Comparison of ENCODE assay signal across 12 cellular contexts in the genomic region with DNA sequence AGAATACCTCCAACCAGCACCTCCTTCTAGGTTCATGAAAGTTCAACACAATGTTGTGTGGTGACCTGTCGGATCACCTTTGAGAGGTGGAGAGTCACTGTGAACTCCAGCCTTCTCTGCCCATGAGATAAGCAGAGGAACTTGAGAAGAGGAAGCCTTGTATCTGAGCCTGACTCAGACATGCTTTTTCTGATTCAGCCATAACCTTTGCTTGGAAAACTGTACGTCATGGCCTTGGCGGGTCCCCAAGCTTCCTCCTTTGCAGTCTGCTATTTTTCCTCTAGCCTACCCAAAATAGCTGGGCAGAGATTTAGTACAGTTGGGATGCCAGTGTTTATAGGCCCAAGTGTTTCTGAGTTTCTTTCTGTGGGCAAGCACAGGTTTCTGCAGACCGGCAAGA.
A peak's percentile ranks its signal among the peaks of the same experiment; 100 is the strongest.
DNase-seq lines count a peak whose midpoint lies in the region; ATAC-seq and TF ChIP-seq lines count a peak whose summit lies in the region.
"Had no signal": no experiment of that assay in that cellular context is flagged by ENCODE, and none has a peak within 500 bp of the region (broad histone marks: within the 10 kb centered on the region; RNA-seq: fewer than 3 reads in every experiment).

No MANE protein-coding gene starts in this region.

- TF ChIP-seq CTCF in heart left ventricle (IDR thresholded peaks at IDR 0.05), result no peak

- ATAC-seq in heart left ventricle, result peak; percentile 58 to 95 (median 88)
- ATAC-seq in HG03175 (IDR thresholded peaks at IDR 0.05; ENCODE audit: unreplicated experiment), result no peak
- ATAC-seq: stimulated activated memory B cell treated with anti-CD40 and anti-IgM and Interleukin-4, amounts not matched to agents 10 μg/mL and 1 μg/mL and 100 μg/mL, for 72 hours had no signal

- no peaks in the 10 kb centered on the region for H3K36me3 ChIP-seq in heart left ventricle
- H3K36me3 ChIP-seq: BLaER1 had no signal

- DNase-seq in Daoy (ENCODE audit: low read depth), result peak; percentile 68
- peak; percentile 73 for DNase-seq in amniotic epithelial cell (ENCODE audit: low read depth)
- peak; percentile 45 to 78 (median 69) for DNase-seq in heart left ventricle
- DNase-seq in pons (ENCODE audit: low spot score), result peak; percentile 86
- DNase-seq in NCI-H2107 treated with DMSO at 0.1 percent for 48 hours (lab: John Stamatoyannopoulos, UW; ENCODE audit: unreplicated experiment), result no peak
- DNase-seq in activated CD4-positive, alpha-beta T cell treated with anti-CD3 and anti-CD28 coated beads, Interleukin-2, amount 50 U/mL, for 4 hours, result no peak
- no peak for DNase-seq in SHP77 treated with DMSO at 0.1 percent for 48 hours (lab: John Stamatoyannopoulos, UW)
- DNase-seq: activated CD4-positive, alpha-beta T cell treated with anti-CD3 and anti-CD28 coated beads, Interleukin-2, amount 10 ng/mL, durations not matched to agents 7 days and 5 days had no signal

- H3K27me3 ChIP-seq in heart left ventricle, result no peaks in the 10 kb centered on the region
- H3K27me3 ChIP-seq: BLaER1 had no signal

- peaks cover 0 to 3% (median 0%) of the 10 kb centered on the region in 12 donors for H3K9me3 ChIP-seq in heart left ventricle

- 51 to 67% (median 56%) methylated on average over 4 of the region's 4 CpGs for WGBS in heart left ventricle, 4 donors

- intact Hi-C loops in heart left ventricle (cut with DNase I), result no loop called here

- H3K4me3 ChIP-seq in heart left ventricle, result no peak overlapping the region
- H3K4me3 ChIP-seq: BLaER1, lung had no signal

- peaks cover 0 to 29% (median 5%) of the 10 kb centered on the region in 12 donors for H3K4me1 ChIP-seq in heart left ventricle
- H3K4me1 ChIP-seq: BLaER1 had no signal

- H3K27ac ChIP-seq in heart left ventricle, result peak overlapping the region in 6 of 12 donors; percentile 7 to 51 (median 29)
- H3K27ac ChIP-seq: BLaER1 had no signal

- TF ChIP-seq POLR2A in heart left ventricle (IDR thresholded peaks at IDR 0.05), result no peak

Comparison
In these comparisons a context has a peak if more than half of its experiments do, and no peak if none do; other contexts are left out.
1. DNase-seq: peak in Daoy (single experiment), amniotic epithelial cell (single experiment), heart left ventricle (5 of 5) and pons (single experiment); none in NCI-H2107 treated with DMSO at 0.1 percent for 48 hours (single experiment), activated CD4-positive, alpha-beta T cell treated with anti-CD3 and anti-CD28 coated beads, Interleukin-2, amount 50 U/mL, for 4 hours (0 of 2) and SHP77 treated with DMSO at 0.1 percent for 48 hours (single experiment).